In genomic region chr3:98733055-98733777, GRCh38 we compare ENCODE assay signal across 8 cellular contexts. TPM values are rescaled to one million over a fixed set of nuclear protein-coding genes. Genes with fewer than 3 reads are reported as not detected.
A peak's percentile ranks its signal among the peaks of the same experiment; 100 is the strongest.
DNase-seq lines count a peak whose midpoint lies in the region; ATAC-seq and TF ChIP-seq lines count a peak whose summit lies in the region.

No MANE protein-coding gene starts in this region.

- no peaks in the 10 kb centered on the region for H3K27me3 ChIP-seq in tibial nerve

- TF ChIP-seq EP300 in tibial nerve (IDR thresholded peaks at IDR 0.05) = no peak

- H3K4me1 Mint-ChIP-seq in T-cell = peaks cover 15 to 20% (median 18%) of the 10 kb centered on the region in 3 donors
- peaks cover 14% of the 10 kb centered on the region for H3K4me1 Mint-ChIP-seq in mesothelial cell of epicardium

- peaks cover 0 to 24% (median 0%) of the 10 kb centered on the region in 4 donors for H3K4me1 ChIP-seq in tibial nerve

- peak overlapping the region; percentile 62 to 83 (median 73) for H3K4me3 Mint-ChIP-seq in T-cell
- H3K4me3 Mint-ChIP-seq in mesothelial cell of epicardium = peak overlapping the region; percentile 84

- peak; percentile 13 for ATAC-seq in HG02981 (IDR thresholded peaks at IDR 0.05; ENCODE audit: unreplicated experiment)
- ATAC-seq in T-cell (replicated peaks in 1 of 4) = peak; percentile 25 to 53 (median 38)
- no peak for ATAC-seq in HG03457 (IDR thresholded peaks at IDR 0.05; ENCODE audit: unreplicated experiment)

- H3K27ac Mint-ChIP-seq in T-cell = peak overlapping the region in 1 of 2 donors; percentile 16
- peak overlapping the region; percentile 85 for H3K27ac Mint-ChIP-seq in mesothelial cell of epicardium

- POLR2A ChIA-PET in T-cell (lab: Charles Lee) = interaction anchor here in 1 of 2 donors (0.7 kb wide), 1 partner anchor 494 kb away, joined by 3 read pairs; no protein-coding TSS in a partner anchor

- TF ChIP-seq CTCF in epithelial cell of proximal tubule (conservative IDR thresholded peaks at IDR 0.05; ENCODE audit: low read depth, low read length) (no peak), mesothelial cell of epicardium (IDR thresholded peaks at IDR 0.05; ENCODE audit: unreplicated experiment) (no peak), tibial nerve (IDR thresholded peaks at IDR 0.05) (no peak)

- no peaks in the 10 kb centered on the region for H3K9me3 ChIP-seq in tibial nerve

- CTCF ChIA-PET in T-cell (lab: Charles Lee) = no interaction called here

- H3K9me3 Mint-ChIP-seq in T-cell = no peaks in the 10 kb centered on the region
- no peaks in the 10 kb centered on the region for H3K9me3 Mint-ChIP-seq in mesothelial cell of epicardium

- H3K36me3 Mint-ChIP-seq in T-cell (no peaks in the 10 kb centered on the region), mesothelial cell of epicardium (peaks cover 2% of the 10 kb centered on the region)

- no peak for TF ChIP-seq POLR2A in tibial nerve (IDR thresholded peaks at IDR 0.05)

- 1% methylated on average over 27 to 43 of the region's 43 CpGs for WGBS in tibial nerve, 2 donors

- DNase-seq in stimulated activated CD4-positive, alpha-beta T cell treated with anti-CD3 and anti-CD28 coated beads, Interleukin-4, amount 100 ng/mL, for 1 hour = peak; percentile 6
- no peak for DNase-seq in stimulated activated CD4-positive, alpha-beta T cell treated with anti-CD3 and anti-CD28 coated beads, Interleukin-2, amount 100 ng/mL, for 48 hours
- peak in 2 of 34 experiments; percentile 2 to 15 for DNase-seq in T-cell
- no peak for DNase-seq in epithelial cell of proximal tubule (ENCODE audit: low read depth)
- peak; percentile 23 to 67 for DNase-seq in mesothelial cell of epicardium (ENCODE audit: low spot score in 2 of 2, unreplicated experiment in 2 of 2)
- peak in 1 of 2 donors; percentile 7 for DNase-seq in tibial nerve (ENCODE audit: low spot score in 2 of 2)

- H3K36me3 ChIP-seq in tibial nerve = no peaks in the 10 kb centered on the region

- H3K27ac ChIP-seq in tibial nerve = peak overlapping the region; percentile 53 to 92 (median 84)

- H3K27me3 Mint-ChIP-seq in T-cell (peaks cover 61 to 70% of the 10 kb centered on the region in 2 donors), mesothelial cell of epicardium (ENCODE audit: low read depth) (peaks cover 2% of the 10 kb centered on the region)

- H3K4me3 ChIP-seq in epithelial cell of proximal tubule (ENCODE audit: low read depth, low read length) (peak overlapping the region; percentile 87), tibial nerve (peak overlapping the region; percentile 54 to 99 (median 76))

RNA-seq across cellular contexts. Expression of gene ST3GAL6, which starts 29.9 kb away (rescaled TPM):
- total RNA-seq in T-cell (1 to 10 TPM in 1 of 5 donors, under 1 TPM in 2, not detected in 2; 0.55 to 1.0 (median 0.55) TPM), epithelial cell of proximal tubule (1.8 and 3.9 TPM in 2 replicates), mesothelial cell of epicardium (9.0 to 14.1 TPM (median 11.1 TPM) in 3 replicates), tibial nerve (10 to 100 TPM in 2 of 4 donors, 1 to 10 TPM in 2; 9.2 to 54.6 (median 10.1) TPM)

Comparison
In these comparisons a context has a peak if more than half of its experiments do, and no peak if none do; other contexts are left out.
1. DNase-seq: peak in stimulated activated CD4-positive, alpha-beta T cell treated with anti-CD3 and anti-CD28 coated beads, Interleukin-4, amount 100 ng/mL, for 1 hour (single experiment) and mesothelial cell of epicardium (2 of 2); none in stimulated activated CD4-positive, alpha-beta T cell treated with anti-CD3 and anti-CD28 coated beads, Interleukin-2, amount 100 ng/mL, for 48 hours (0 of 2) and epithelial cell of proximal tubule (single experiment).